In genomic region chr6:135861189-135861588, GRCh38 we compare ENCODE assay signal across 18 cellular contexts.
A peak's percentile ranks its signal among the peaks of the same experiment; 100 is the strongest.
DNase-seq lines count a peak whose midpoint lies in the region; ATAC-seq lines count a peak whose summit lies in the region.
"Had no signal": no experiment of that assay in that cellular context is flagged by ENCODE, and none has a peak within 500 bp of the region (broad histone marks: within the 10 kb centered on the region; RNA-seq: fewer than 3 reads in every experiment).

No MANE protein-coding gene starts in this region.

- H3K27me3 Mint-ChIP-seq in stimulated activated memory B cell treated with anti-CD40 and anti-IgM and Interleukin-4, amounts not matched to agents 10 μg/mL and 1 μg/mL and 100 μg/mL, for 72 hours, result no peaks in the 10 kb centered on the region

- H3K4me3 Mint-ChIP-seq in stimulated activated memory B cell treated with anti-CD40 and anti-IgM and Interleukin-4, amounts not matched to agents 10 μg/mL and 1 μg/mL and 100 μg/mL, for 72 hours, result no peak overlapping the region
- H3K4me3 Mint-ChIP-seq: activated T-cell treated with anti-CD3 and anti-CD28 coated beads, Interleukin-2, amount 50 U/mL, for 72 hours had no signal

- H3K4me1 Mint-ChIP-seq in stimulated activated memory B cell treated with anti-CD40 and anti-IgM and Interleukin-4, amounts not matched to agents 10 μg/mL and 1 μg/mL and 100 μg/mL, for 72 hours, result peaks cover 7% of the 10 kb centered on the region

- peaks cover 4% of the 10 kb centered on the region for H3K9me3 Mint-ChIP-seq in stimulated activated memory B cell treated with anti-CD40 and anti-IgM and Interleukin-4, amounts not matched to agents 10 μg/mL and 1 μg/mL and 100 μg/mL, for 72 hours

- DNase-seq in activated naive CD4-positive, alpha-beta T cell treated with anti-CD3 and anti-CD28 coated beads, Interleukin-2, amount 50 U/mL, for 16 hours, result no peak
- DNase-seq in NCI-H2171 treated with DMSO at 0.1 percent for 48 hours (lab: John Stamatoyannopoulos, UW), result no peak
- no peak for DNase-seq in GM03348 (ENCODE audit: low spot score)
- DNase-seq: activated CD4-positive, CD25-positive, alpha-beta regulatory T cell; activated T-cell treated with anti-CD3 and anti-CD28 coated beads, Interleukin-2, amount 50 U/mL, for 72 hours; anterior cingulate cortex; cortex of kidney; foreskin fibroblast; islet precursor cell; NCI-H187; NCI-H774; retina had no signal

- H3K36me3 Mint-ChIP-seq in stimulated activated memory B cell treated with anti-CD40 and anti-IgM and Interleukin-4, amounts not matched to agents 10 μg/mL and 1 μg/mL and 100 μg/mL, for 72 hours, result peaks cover 7% of the 10 kb centered on the region

- H3K27ac Mint-ChIP-seq in stimulated activated memory B cell treated with anti-CD40 and anti-IgM and Interleukin-4, amounts not matched to agents 10 μg/mL and 1 μg/mL and 100 μg/mL, for 72 hours, result no peak overlapping the region
- H3K27ac Mint-ChIP-seq: activated T-cell treated with anti-CD3 and anti-CD28 coated beads, Interleukin-2, amount 50 U/mL, for 72 hours had no signal

- ATAC-seq in GM19035 (IDR thresholded peaks at IDR 0.05; ENCODE audit: unreplicated experiment) (peak; percentile 53), HG02678 (IDR thresholded peaks at IDR 0.05; ENCODE audit: unreplicated experiment) (peak; percentile 75), HG03575 (IDR thresholded peaks at IDR 0.05; ENCODE audit: extremely low read depth, insufficient number of reproducible peaks, low FRiP score, unreplicated experiment) (peak; percentile 87), GM19328 (IDR thresholded peaks at IDR 0.05; ENCODE audit: unreplicated experiment) (no peak)
- peak; percentile 72 for ATAC-seq in stimulated activated memory B cell treated with anti-CD40 and anti-IgM and Interleukin-4, amounts not matched to agents 10 μg/mL and 1 μg/mL and 100 μg/mL, for 72 hours
- ATAC-seq: activated T-cell treated with anti-CD3 and anti-CD28 coated beads, Interleukin-2, amount 50 U/mL, for 72 hours; K562 had no signal
